Comparison of ENCODE assay signal across 23 cellular contexts in the genomic region with DNA sequence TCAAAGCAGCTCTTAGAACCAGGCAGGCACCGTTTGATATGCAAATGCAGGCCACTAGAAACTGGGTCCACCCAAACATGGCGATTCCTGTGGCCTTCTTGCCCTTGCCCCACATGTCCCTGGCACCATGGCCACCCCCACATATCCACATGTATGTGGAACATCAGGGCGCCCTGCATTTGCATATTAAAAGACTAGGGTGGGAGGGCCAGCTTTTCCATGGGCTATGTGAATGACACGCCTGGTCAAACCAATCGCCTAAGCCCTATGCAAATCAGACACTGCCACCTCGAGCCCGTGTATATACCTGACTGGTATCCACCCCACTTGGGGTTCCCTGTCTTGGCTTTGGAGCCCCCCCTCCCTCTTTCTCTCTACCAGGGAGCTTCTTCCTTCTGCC.
DNase-seq lines count a peak whose midpoint lies in the region; ATAC-seq and TF ChIP-seq lines count a peak whose summit lies in the region.
"Had no signal": no experiment of that assay in that cellular context is flagged by ENCODE, and none has a peak within 500 bp of the region (broad histone marks: within the 10 kb centered on the region; RNA-seq: fewer than 3 reads in every experiment).

No MANE protein-coding gene starts in this region.

- peaks cover 0 to 7% (median 0%) of the 10 kb centered on the region in 11 experiments; a peak in 2 of 22 replicates for H3K36me3 ChIP-seq in BLaER1 treated with 17β-estradiol and CSF1 and Interleukin-3, amounts not matched to agents 10 nM and 100 nM
- H3K36me3 ChIP-seq: ovary, upper lobe of right lung had no signal

- ATAC-seq in GM21825 (IDR thresholded peaks at IDR 0.05; ENCODE audit: unreplicated experiment) = no peak
- ATAC-seq: HCT116 had no signal

- H3K27ac ChIP-seq in BLaER1 treated with 17β-estradiol and CSF1 and Interleukin-3, amounts not matched to agents 10 nM and 100 nM = peak overlapping the region in 2 of 11 experiments; percentile 68 to 70; a peak in 3 of 22 replicates

- H3K36me3 Mint-ChIP-seq in neural crest cell (ENCODE audit: low read depth) = no peaks in the 10 kb centered on the region

- H3K4me1 Mint-ChIP-seq in neural crest cell = peaks cover 60% of the 10 kb centered on the region
- H3K4me1 Mint-ChIP-seq: activated CD4-positive, alpha-beta memory T cell treated with anti-CD3 and anti-CD28 coated beads, Interleukin-2, amount 10 ng/mL, durations not matched to agents 7 days and 5 days; CD4-positive, CD25-positive, alpha-beta regulatory T cell had no signal

- peak overlapping the region in 3 of 11 experiments; percentile 53 to 68 (median 57); a peak in 2 of 22 replicates for H3K9ac ChIP-seq in BLaER1 treated with 17β-estradiol and CSF1 and Interleukin-3, amounts not matched to agents 10 nM and 100 nM

- H3K4me2 ChIP-seq in BLaER1 treated with 17β-estradiol and CSF1 and Interleukin-3, amounts not matched to agents 10 nM and 100 nM = peak overlapping the region in 10 of 11 experiments; percentile 76 to 100 (median 92); a peak in 18 of 22 replicates

- H3K27me3 Mint-ChIP-seq in neural crest cell (ENCODE audit: low read depth) = no peaks in the 10 kb centered on the region
- H3K27me3 Mint-ChIP-seq: CD4-positive, CD25-positive, alpha-beta regulatory T cell had no signal

- H4K20me1 ChIP-seq in BLaER1 treated with 17β-estradiol and CSF1 and Interleukin-3, amounts not matched to agents 10 nM and 100 nM = peaks cover 0 to 4% (median 0%) of the 10 kb centered on the region in 11 experiments; a peak in 3 of 22 replicates

- peak overlapping the region; percentile 11 for H3K4me3 Mint-ChIP-seq in neural crest cell
- H3K4me3 Mint-ChIP-seq: activated CD4-positive, alpha-beta memory T cell treated with anti-CD3 and anti-CD28 coated beads, Interleukin-2, amount 10 ng/mL, durations not matched to agents 7 days and 5 days had no signal

- no peak overlapping the region for H3K4me3 ChIP-seq in BLaER1 treated with 17β-estradiol and CSF1 and Interleukin-3, amounts not matched to agents 10 nM and 100 nM
- H3K4me3 ChIP-seq: ovary, upper lobe of right lung had no signal

- H3K9me3 Mint-ChIP-seq in neural crest cell = no peaks in the 10 kb centered on the region
- H3K9me3 Mint-ChIP-seq: nephron had no signal

- H3K27ac Mint-ChIP-seq in neural crest cell (ENCODE audit: unreplicated experiment) = peak overlapping the region; percentile 43
- H3K27ac Mint-ChIP-seq: activated CD4-positive, alpha-beta memory T cell treated with anti-CD3 and anti-CD28 coated beads, Interleukin-2, amount 10 ng/mL, durations not matched to agents 7 days and 5 days; CD4-positive, CD25-positive, alpha-beta regulatory T cell had no signal

- H3K9me3 ChIP-seq in BLaER1 treated with 17β-estradiol and CSF1 and Interleukin-3, amounts not matched to agents 10 nM and 100 nM (replicated peaks in 1 of 11) = peaks cover 20 to 25% (median 22%) of the 10 kb centered on the region in 11 experiments
- H3K9me3 ChIP-seq: ovary, upper lobe of right lung had no signal

- peaks cover 23 to 82% (median 81%) of the 10 kb centered on the region in 10 experiments for H3K4me1 ChIP-seq in BLaER1 treated with 17β-estradiol and CSF1 and Interleukin-3, amounts not matched to agents 10 nM and 100 nM

- TF ChIP-seq CTCF in neural crest cell (conservative IDR thresholded peaks at IDR 0.05) = no peak

- H3K27me3 ChIP-seq in BLaER1 treated with 17β-estradiol and CSF1 and Interleukin-3, amounts not matched to agents 10 nM and 100 nM = peaks cover 0 to 40% (median 0%) of the 10 kb centered on the region in 11 experiments; a peak in 6 of 22 replicates
- H3K27me3 ChIP-seq: ovary, upper lobe of right lung had no signal

- DNase-seq in DMS53 (lab: John Stamatoyannopoulos, UW) (peak; percentile 40), DMS53 treated with DMSO at 0.1 percent for 48 hours (lab: John Stamatoyannopoulos, UW; ENCODE audit: unreplicated experiment) (no peak), SW480 (ENCODE audit: low spot score) (peak; percentile 43), neural crest cell (ENCODE audit: low read depth, low spot score) (no peak), NCI-H2171 (lab: John Stamatoyannopoulos, UW) (no peak), islet precursor cell (no peak)
- DNase-seq: activated CD4-positive, alpha-beta memory T cell treated with anti-CD3 and anti-CD28 coated beads, Interleukin-2, amount 10 ng/mL, durations not matched to agents 7 days and 5 days; activated CD4-positive, alpha-beta T cell treated with anti-CD3 and anti-CD28 coated beads for 1 hour; activated CD8-positive, alpha-beta memory T cell treated with anti-CD3 and anti-CD28 coated beads, Interleukin-2, amount 50 U/mL, for 4 hours; activated naive CD4-positive, alpha-beta T cell treated with Interleukin-2 at 50 U/mL for 16 hours; CD4-positive, CD25-positive, alpha-beta regulatory T cell; central memory CD4-positive, alpha-beta T cell; NCI-H1436 treated with DMSO at 0.1 percent for 48 hours; NCI-H524; ovary; small intestine; stimulated activated naive CD4-positive, alpha-beta T cell; T-helper 2 cell; upper lobe of right lung had no signal

Comparison
In these comparisons a context has a peak if more than half of its experiments do, and no peak if none do; other contexts are left out.
1. DNase-seq: peak in DMS53 (single experiment) and SW480 (single experiment); none in DMS53 treated with DMSO at 0.1 percent for 48 hours (single experiment), neural crest cell (single experiment), NCI-H2171 (single experiment) and islet precursor cell (single experiment).